Comparison of ENCODE assay signal across 12 cellular contexts in genomic region chr5:52878671-52879070, GRCh38.
DNase-seq lines count a peak whose midpoint lies in the region; ATAC-seq lines count a peak whose summit lies in the region.
"Had no signal": no experiment of that assay in that cellular context is flagged by ENCODE, and none has a peak within 500 bp of the region (broad histone marks: within the 10 kb centered on the region; RNA-seq: fewer than 3 reads in every experiment).

No MANE protein-coding gene starts in this region.

- DNase-seq in Daoy (ENCODE audit: low read depth) (peak; percentile 66), M059J (ENCODE audit: low read depth) (peak; percentile 81), amniotic epithelial cell (ENCODE audit: low read depth) (peak; percentile 55), iris pigment epithelial cell (ENCODE audit: low read depth) (peak; percentile 77), NCI-H226 (no peak)
- no peak for DNase-seq in stimulated activated CD4-positive, alpha-beta T cell treated with anti-CD3 and anti-CD28 coated beads, Interleukin-15, amount 100 ng/mL, for 24 hours
- DNase-seq: activated B cell treated with CpG ODN at 0.5 μM for 24 hours, dorsolateral prefrontal cortex, mesendoderm, T-cell had no signal

- no peak for ATAC-seq in GM19395 (IDR thresholded peaks at IDR 0.05; ENCODE audit: unreplicated experiment)
- no peak for ATAC-seq in HG03135 (IDR thresholded peaks at IDR 0.05; ENCODE audit: unreplicated experiment)
- ATAC-seq: T-cell had no signal

Comparison
In these comparisons a context has a peak if more than half of its experiments do, and no peak if none do; other contexts are left out.
1. DNase-seq: peak in Daoy (single experiment), M059J (single experiment), amniotic epithelial cell (single experiment) and iris pigment epithelial cell (single experiment); none in stimulated activated CD4-positive, alpha-beta T cell treated with anti-CD3 and anti-CD28 coated beads, Interleukin-15, amount 100 ng/mL, for 24 hours (single experiment) and NCI-H226 (single experiment).